ENCODE assay signal across 31 cellular contexts in the genomic region with DNA sequence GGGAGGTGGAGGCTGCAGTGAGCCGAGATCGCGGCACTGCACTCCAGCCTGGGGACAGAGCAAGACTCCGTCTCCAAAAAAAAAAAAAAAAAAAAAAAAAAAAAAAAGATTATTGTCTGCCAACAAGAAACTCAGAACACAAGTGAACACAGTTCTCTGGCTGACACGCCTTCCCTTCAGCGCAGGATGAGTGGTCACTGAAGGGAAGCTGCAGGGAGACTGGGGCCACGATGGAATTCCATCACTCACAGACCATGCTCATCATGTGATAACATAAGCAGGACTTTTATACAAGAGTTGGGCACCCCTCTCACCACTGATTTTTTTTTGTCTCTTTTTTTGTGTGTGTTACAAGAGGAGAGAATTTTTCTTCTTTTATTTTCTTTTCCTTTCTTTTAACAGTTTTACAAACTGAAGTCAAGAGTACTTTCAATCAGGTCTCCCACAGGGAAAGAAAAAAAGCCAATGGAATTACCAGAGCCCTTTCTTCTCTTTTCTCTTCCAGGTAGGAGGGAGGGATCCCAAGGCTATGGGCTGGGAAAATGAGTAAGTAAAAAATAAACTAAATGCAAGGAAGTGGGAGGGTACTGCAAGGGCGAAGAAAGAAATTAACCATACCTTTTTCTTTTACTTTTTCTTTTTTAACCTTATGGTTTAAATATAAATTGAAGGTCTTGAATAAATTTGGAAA.
"Had no signal": no experiment of that assay in that cellular context is flagged by ENCODE, and none has a peak within 500 bp of the region (broad histone marks: within the 10 kb centered on the region; RNA-seq: fewer than 3 reads in every experiment).

No MANE protein-coding gene starts in this region.

- FAIRE-seq: bronchial epithelial cell, colon, pancreas, small intestine, TTC549 had no signal

- H3K9me3 Mint-ChIP-seq: nephron; stimulated activated naive CD8-positive, alpha-beta T cell treated with anti-CD3 and anti-CD28 coated beads, Interleukin-15, Interleukin-2, amounts not matched to agents 100 ng/mL and 50 ng/mL, for 24 hours had no signal

- H3K27me3 Mint-ChIP-seq: activated naive CD8-positive, alpha-beta T cell; effector memory CD8-positive, alpha-beta T cell; stimulated activated naive CD8-positive, alpha-beta T cell treated with anti-CD3 and anti-CD28 coated beads, Interleukin-15, Interleukin-2, amounts not matched to agents 100 ng/mL and 50 ng/mL, for 24 hours had no signal

- H3K27ac Mint-ChIP-seq: activated naive CD8-positive, alpha-beta T cell; effector memory CD8-positive, alpha-beta T cell; nephron; stimulated activated effector memory CD8-positive, alpha-beta T cell treated with anti-CD3 and anti-CD28 coated beads, Interleukin-12 subunit alpha, Interleukin-12 subunit beta, amount 100 ng/mL, for 72 hours; stimulated activated naive CD8-positive, alpha-beta T cell treated with anti-CD3 and anti-CD28 coated beads, Interleukin-15, Interleukin-2, amounts not matched to agents 100 ng/mL and 50 ng/mL, for 24 hours; T-helper 1 cell treated with Interleukin-12 subunit alpha and Interleukin-12 subunit beta and Interleukin-4 antibody, amounts not matched to agents 30 μg/mL and 1 μg/mL, for 36 hours had no signal

- H3K9me3 ChIP-seq: gastroesophageal sphincter, left lung, pancreas, psoas muscle, sigmoid colon, thoracic aorta, upper lobe of left lung had no signal

- H3K27ac ChIP-seq: gastroesophageal sphincter, left lung, pancreas, psoas muscle, sigmoid colon, thoracic aorta, upper lobe of left lung, VCaP had no signal

- H3K4me3 ChIP-seq: gastroesophageal sphincter, left lung, pancreas, psoas muscle, sigmoid colon, thoracic aorta, upper lobe of left lung had no signal

- ATAC-seq: activated CD4-positive, CD25-positive, alpha-beta regulatory T cell treated with anti-CD3 and anti-CD28 coated beads, Interleukin-2, amount 50 U/mL, for 24 hours; effector memory CD8-positive, alpha-beta T cell; gastroesophageal sphincter; left lung; pancreas; psoas muscle; stimulated activated effector memory CD8-positive, alpha-beta T cell treated with anti-CD3 and anti-CD28 coated beads, Interleukin-12 subunit alpha, Interleukin-12 subunit beta, amount 100 ng/mL, for 72 hours had no signal

- H3K27me3 ChIP-seq: gastroesophageal sphincter, left lung, pancreas, sigmoid colon, upper lobe of left lung had no signal

- H3K36me3 Mint-ChIP-seq: activated naive CD8-positive, alpha-beta T cell; stimulated activated effector memory CD8-positive, alpha-beta T cell treated with anti-CD3 and anti-CD28 coated beads, Interleukin-12 subunit alpha, Interleukin-12 subunit beta, amount 100 ng/mL, for 72 hours had no signal

- H3K4me1 Mint-ChIP-seq: nephron; stimulated activated effector memory CD8-positive, alpha-beta T cell treated with anti-CD3 and anti-CD28 coated beads, Interleukin-12 subunit alpha, Interleukin-12 subunit beta, amount 100 ng/mL, for 72 hours had no signal

- DNase-seq: activated CD4-positive, alpha-beta T cell treated with anti-CD3 and anti-CD28 coated beads for 48 hours; activated CD4-positive, alpha-beta T cell treated with anti-CD3 and anti-CD28 coated beads, Interleukin-2, amount 50 U/mL, for 48 hours; activated CD8-positive, alpha-beta memory T cell treated with anti-CD3 and anti-CD28 coated beads for 24 hours; activated effector memory CD4-positive, alpha-beta T cell treated with Interleukin-2 at 50 U/mL for 16 hours; activated naive CD4-positive, alpha-beta T cell treated with Interleukin-2 at 50 U/mL for 16 hours; anterior cingulate cortex; dermis blood vessel endothelial cell; effector memory CD8-positive, alpha-beta T cell; erythroblast; hippocampal formation; kidney glomerular epithelial cell; left lung; pancreas; psoas muscle; sigmoid colon; small intestine; stimulated activated CD4-positive, alpha-beta T cell treated with anti-CD3 and anti-CD28 coated beads, Interleukin-4, amount 100 ng/mL, for 24 hours; T-helper 9 cell had no signal

- H3K4me3 Mint-ChIP-seq: activated naive CD8-positive, alpha-beta T cell; effector memory CD8-positive, alpha-beta T cell; nephron; stimulated activated effector memory CD8-positive, alpha-beta T cell treated with anti-CD3 and anti-CD28 coated beads, Interleukin-12 subunit alpha, Interleukin-12 subunit beta, amount 100 ng/mL, for 72 hours; stimulated activated naive CD8-positive, alpha-beta T cell treated with anti-CD3 and anti-CD28 coated beads, Interleukin-15, Interleukin-2, amounts not matched to agents 100 ng/mL and 50 ng/mL, for 24 hours; T-helper 1 cell treated with Interleukin-12 subunit alpha and Interleukin-12 subunit beta and Interleukin-4 antibody, amounts not matched to agents 30 μg/mL and 1 μg/mL, for 36 hours had no signal

- H3K36me3 ChIP-seq: gastroesophageal sphincter, left lung, pancreas, sigmoid colon, thoracic aorta, upper lobe of left lung had no signal

- H3K4me1 ChIP-seq: gastroesophageal sphincter, left lung, pancreas, psoas muscle, sigmoid colon, upper lobe of left lung had no signal
